10 cellular contexts compared by ENCODE assay signal in genomic region chr11:67632175-67632981, GRCh38. TPM values are rescaled to one million over a fixed set of nuclear protein-coding genes. Genes with fewer than 3 reads are reported as not detected.
A peak's percentile ranks its signal among the peaks of the same experiment; 100 is the strongest.
DNase-seq lines count a peak whose midpoint lies in the region; TF ChIP-seq lines count a peak whose summit lies in the region.
"Had no signal": no experiment of that assay in that cellular context is flagged by ENCODE, and none has a peak within 500 bp of the region (broad histone marks: within the 10 kb centered on the region; RNA-seq: fewer than 3 reads in every experiment).

No MANE protein-coding gene starts in this region.

- H3K27ac ChIP-seq in thyroid gland (no peak overlapping the region), WERI-Rb-1 (no peak overlapping the region)

- H3K27me3 Mint-ChIP-seq in activated naive CD4-positive, alpha-beta T cell treated with anti-CD3 and anti-CD28 coated beads, Interleukin-2, amount 50 U/mL, for 24 hours, result no peaks in the 10 kb centered on the region

- TF ChIP-seq CTCF in thyroid gland (IDR thresholded peaks at IDR 0.05), result no peak
- no peak for TF ChIP-seq CTCF in WERI-Rb-1 (IDR thresholded peaks at IDR 0.05; ENCODE audit: low read depth, low read length)

- H3K36me3 ChIP-seq in thyroid gland, result no peaks in the 10 kb centered on the region
- H3K36me3 ChIP-seq in WERI-Rb-1, result no peaks in the 10 kb centered on the region

- H3K4me3 Mint-ChIP-seq in activated naive CD4-positive, alpha-beta T cell treated with anti-CD3 and anti-CD28 coated beads, Interleukin-2, amount 50 U/mL, for 24 hours, result peak overlapping the region; percentile 58

- no peak for DNase-seq in activated naive CD4-positive, alpha-beta T cell treated with anti-CD3 and anti-CD28 coated beads, Interleukin-2, amount 50 U/mL, for 16 hours
- peak; percentile 6 for DNase-seq in iPS-NIHi11 (ENCODE audit: low spot score)
- peak; percentile 71 to 79 for DNase-seq in thyroid gland
- no peak for DNase-seq in NCI-H526 treated with DMSO at 0.1 percent for 48 hours (lab: John Stamatoyannopoulos, UW)
- no peak for DNase-seq in WERI-Rb-1
- DNase-seq: C1 segment of cervical spinal cord; Karpas-422; OCI-M1; stimulated activated CD4-positive, alpha-beta T cell treated with anti-CD3 and anti-CD28 coated beads, Interleukin-2, amount 100 ng/mL, for 48 hours had no signal

- H3K27ac Mint-ChIP-seq in activated naive CD4-positive, alpha-beta T cell treated with anti-CD3 and anti-CD28 coated beads, Interleukin-2, amount 50 U/mL, for 24 hours, result no peak overlapping the region

- no peaks in the 10 kb centered on the region for H3K36me3 Mint-ChIP-seq in activated naive CD4-positive, alpha-beta T cell treated with anti-CD3 and anti-CD28 coated beads, Interleukin-2, amount 50 U/mL, for 24 hours

- H3K4me1 ChIP-seq in thyroid gland, result peaks cover 5 to 25% of the 10 kb centered on the region in 2 donors

- H3K9me3 Mint-ChIP-seq in activated naive CD4-positive, alpha-beta T cell treated with anti-CD3 and anti-CD28 coated beads, Interleukin-2, amount 50 U/mL, for 24 hours, result no peaks in the 10 kb centered on the region

- H3K9me3 ChIP-seq in thyroid gland, result no peaks in the 10 kb centered on the region
- no peaks in the 10 kb centered on the region for H3K9me3 ChIP-seq in WERI-Rb-1 (ENCODE audit: severe bottlenecking)

- peaks cover 6% of the 10 kb centered on the region for H3K4me1 Mint-ChIP-seq in activated naive CD4-positive, alpha-beta T cell treated with anti-CD3 and anti-CD28 coated beads, Interleukin-2, amount 50 U/mL, for 24 hours

- H3K4me3 ChIP-seq in thyroid gland (replicated peaks in 1 of 3) (no peak overlapping the region), WERI-Rb-1 (ENCODE audit: low read depth, low read length) (no peak overlapping the region)

- intact Hi-C loops in thyroid gland (cut with DNase I), result loop anchor here (10.0 kb wide), 1 partner anchor 172 kb away; no protein-coding TSS in a partner anchor

- TF ChIP-seq POLR2A in thyroid gland (IDR thresholded peaks at IDR 0.05), result no peak

- H3K27me3 ChIP-seq in thyroid gland (no peaks in the 10 kb centered on the region), WERI-Rb-1 (ENCODE audit: insufficient read depth, low read depth, severe bottlenecking) (no peaks in the 10 kb centered on the region)

- WGBS in thyroid gland, 2 donors, result 79 to 81% methylated on average over 10 of the region's 12 CpGs

RNA-seq across cellular contexts. Expression of gene NUDT8, which starts 2.6 kb away (rescaled TPM):
- 10 to 100 TPM; 16.7 to 67.7 (median 51.1) TPM for total RNA-seq in thyroid gland

RNA-seq across cellular contexts. Expression of gene TBX10, which starts 7.2 kb away (rescaled TPM):
- not detected for total RNA-seq in thyroid gland

RNA-seq across cellular contexts. Expression of gene ACY3, which starts 18.2 kb away (rescaled TPM):
- total RNA-seq in thyroid gland, result not detected

RNA-seq across cellular contexts. Expression of gene NDUFV1, which starts 25.6 kb away (rescaled TPM):
- 100 to 1,000 TPM; 323 to 401 (median 356) TPM for total RNA-seq in thyroid gland

RNA-seq across cellular contexts. Expression of gene ALDH3B2, which starts 42.0 kb away (rescaled TPM):
- 1 to 10 TPM in 1 of 4 donors, not detected in 3; 1.3 TPM for total RNA-seq in thyroid gland

Comparison
In these comparisons a context has a peak if more than half of its experiments do, and no peak if none do; other contexts are left out.
1. DNase-seq: peak in iPS-NIHi11 (single experiment) and thyroid gland (2 of 2); none in activated naive CD4-positive, alpha-beta T cell treated with anti-CD3 and anti-CD28 coated beads, Interleukin-2, amount 50 U/mL, for 16 hours (single experiment), NCI-H526 treated with DMSO at 0.1 percent for 48 hours (single experiment) and WERI-Rb-1 (single experiment).